16 cellular contexts compared by ENCODE assay signal in genomic region chr7:80680159-80680903, GRCh38. TPM values are rescaled to one million over a fixed set of nuclear protein-coding genes. Genes with fewer than 3 reads are reported as not detected.
DNase-seq lines count a peak whose midpoint lies in the region; ATAC-seq, FAIRE-seq and TF ChIP-seq lines count a peak whose summit lies in the region.
"Had no signal": no experiment of that assay in that cellular context is flagged by ENCODE, and none has a peak within 500 bp of the region (broad histone marks: within the 10 kb centered on the region; RNA-seq: fewer than 3 reads in every experiment).

No MANE protein-coding gene starts in this region.

- H3K4me2 ChIP-seq in OCI-LY3 (ENCODE audit: low read length), result peak overlapping the region; percentile 81
- no peak overlapping the region for H3K4me2 ChIP-seq in smooth muscle cell

- peaks cover 28% of the 10 kb centered on the region for H3K4me1 ChIP-seq in OCI-LY3 (ENCODE audit: low read length)
- H3K4me1 ChIP-seq in heart left ventricle, result peaks cover 0 to 29% (median 10%) of the 10 kb centered on the region in 12 donors
- no peaks in the 10 kb centered on the region for H3K4me1 ChIP-seq in smooth muscle cell (ENCODE audit: low read depth)
- H3K4me1 ChIP-seq in small intestine (ENCODE audit: control insufficient read depth in 2 of 2, insufficient read depth in 1 of 2, low read depth in 1 of 2, low read length in 1 of 2), result peaks cover 0 to 4% of the 10 kb centered on the region in 2 donors
- H3K4me1 ChIP-seq: tibial artery had no signal

- H3K27ac ChIP-seq in OCI-LY3 (ENCODE audit: low read length) (no peak overlapping the region), heart left ventricle (peak overlapping the region in 11 of 12 donors; percentile 11 to 67 (median 45)), smooth muscle cell (ENCODE audit: low read depth) (no peak overlapping the region), small intestine (ENCODE audit: low read depth in 1 of 2, low read length in 1 of 2) (peak overlapping the region in 1 of 2 donors; percentile 8)
- H3K27ac ChIP-seq: SK-N-MC, tibial artery had no signal

- H3F3A ChIP-seq in smooth muscle cell (ENCODE audit: low read depth), result no peaks in the 10 kb centered on the region

- FAIRE-seq in small intestine (lab: Jason Lieb, UNC) (no peak), frontal cortex (lab: Jason Lieb, UNC) (no peak)

- 49 to 58% (median 51%) methylated on average over 9 of the region's 9 CpGs for WGBS in heart left ventricle, 4 donors
- WGBS in smooth muscle cell (ENCODE audit: low lambda C conversion rate), result 91% methylated on average over 9 of the region's 9 CpGs
- 67 to 77% (median 71%) methylated on average over 9 of the region's 9 CpGs for WGBS in small intestine, 3 donors

- H3K36me3 ChIP-seq in OCI-LY3 (replicated peaks; ENCODE audit: low read depth, low read length) (no peaks in the 10 kb centered on the region), heart left ventricle (peaks cover 0 to 36% (median 24%) of the 10 kb centered on the region in 9 donors), smooth muscle cell (ENCODE audit: low read depth) (no peaks in the 10 kb centered on the region), small intestine (ENCODE audit: control insufficient read depth in 2 of 2, insufficient read depth in 2 of 2, low read length in 2 of 2) (no peaks in the 10 kb centered on the region)
- H3K36me3 ChIP-seq: tibial artery had no signal

- peak overlapping the region; percentile 56 for H3K4me3 ChIP-seq in OCI-LY3 (ENCODE audit: low read length)
- no peak overlapping the region for H3K4me3 ChIP-seq in heart left ventricle
- no peak overlapping the region for H3K4me3 ChIP-seq in smooth muscle cell
- no peak overlapping the region for H3K4me3 ChIP-seq in small intestine (ENCODE audit: low read depth in 1 of 2, low read length in 2 of 2)
- H3K4me3 ChIP-seq: SK-N-MC, tibial artery had no signal

- no peaks in the 10 kb centered on the region for H4K20me1 ChIP-seq in OCI-LY3 (ENCODE audit: insufficient read depth, low read length)
- H4K20me1 ChIP-seq in smooth muscle cell (ENCODE audit: low read depth), result no peaks in the 10 kb centered on the region

- DNase-seq in heart left ventricle, result peak in 2 of 5 donors; percentile 20 to 32
- no peak for DNase-seq in smooth muscle cell (lab: John Stamatoyannopoulos, UW; ENCODE audit: unreplicated experiment)
- no peak for DNase-seq in small intestine
- no peak for DNase-seq in activated T-cell treated with anti-CD3 and anti-CD28 coated beads, Interleukin-2, amount 50 U/mL, for 1 hour
- no peak for DNase-seq in stimulated activated naive CD4-positive, alpha-beta T cell treated with Interleukin-2 at 50 U/mL for 16 hours (lab: John Stamatoyannopoulos, UW)
- no peak for DNase-seq in frontal cortex (ENCODE audit: low spot score in 2 of 2)
- DNase-seq: central memory CD4-positive, alpha-beta T cell; effector memory CD4-positive, alpha-beta T cell; hypothalamus; NCI-H2227 treated with DMSO at 0.1 percent for 48 hours; nucleus accumbens; tibial artery had no signal

- TF ChIP-seq CTCF in OCI-LY3 (IDR thresholded peaks at IDR 0.05; ENCODE audit: low read depth, low read length) (no peak), heart left ventricle (IDR thresholded peaks at IDR 0.05) (no peak), smooth muscle cell (IDR thresholded peaks at IDR 0.05; ENCODE audit: borderline replicate concordance, insufficient read depth, poor library complexity, severe bottlenecking) (no peak)

- H3K9ac ChIP-seq in OCI-LY3 (ENCODE audit: low read length) (no peak overlapping the region; the same call in 1 of the 2 replicates), smooth muscle cell (ENCODE audit: low read depth) (no peak overlapping the region)

- intact Hi-C loops in heart left ventricle (cut with DNase I), result loop anchor here in 5 of 10 donors (2.0 to 5.0 kb wide), 2 partner anchors 252 to 253 kb away; no protein-coding TSS in a partner anchor

- ATAC-seq in HG03432 (IDR thresholded peaks at IDR 0.05; ENCODE audit: unreplicated experiment) (peak; percentile 45), heart left ventricle (peak; percentile 78 to 89 (median 86))

- H2AFZ ChIP-seq in OCI-LY3 (ENCODE audit: low read depth, low read length), result peak overlapping the region; percentile 36; the same call in 1 of the 2 replicates
- peak overlapping the region; percentile 24 for H2AFZ ChIP-seq in smooth muscle cell (ENCODE audit: low read depth)

- H3K9me3 ChIP-seq in OCI-LY3 (ENCODE audit: insufficient read depth, low read length) (no peaks in the 10 kb centered on the region), heart left ventricle (peaks cover 0 to 11% (median 0%) of the 10 kb centered on the region in 12 donors), smooth muscle cell (replicated peaks; ENCODE audit: low read depth) (no peaks in the 10 kb centered on the region), small intestine (ENCODE audit: control insufficient read depth, low read depth) (no peaks in the 10 kb centered on the region)
- H3K9me3 ChIP-seq: tibial artery had no signal

- H3K27me3 ChIP-seq in OCI-LY3 (ENCODE audit: low read depth, low read length), result no peaks in the 10 kb centered on the region
- no peaks in the 10 kb centered on the region for H3K27me3 ChIP-seq in heart left ventricle
- no peaks in the 10 kb centered on the region for H3K27me3 ChIP-seq in smooth muscle cell (ENCODE audit: low read depth)
- no peaks in the 10 kb centered on the region for H3K27me3 ChIP-seq in small intestine (ENCODE audit: control insufficient read depth in 2 of 2, insufficient read depth in 2 of 2, low read length in 2 of 2)
- H3K27me3 ChIP-seq: tibial artery had no signal

- H3K79me2 ChIP-seq in OCI-LY3 (ENCODE audit: low read length) (no peaks in the 10 kb centered on the region), smooth muscle cell (ENCODE audit: low read depth) (no peaks in the 10 kb centered on the region)

- TF ChIP-seq POLR2A in heart left ventricle (IDR thresholded peaks at IDR 0.05), result peak in 1 of 2 donors; percentile 23

RNA-seq across cellular contexts. Expression of gene CD36, which starts 41.9 kb away (rescaled TPM):
- total RNA-seq in heart left ventricle (1,000 to 10,000 TPM in 7 of 9 donors, 100 to 1,000 TPM in 2; 891 to 1,960 (median 1,108) TPM), smooth muscle cell (1.7 and 2.8 TPM in 2 replicates), frontal cortex (22.0 TPM)
- polyA plus RNA-seq in heart left ventricle (100 to 1,000 TPM; 289 to 529 TPM), smooth muscle cell (0.44 and 0.64 TPM in 2 replicates), small intestine (10 to 100 TPM; 27.3 to 55.4 (median 44.7) TPM)
- total RNA-seq: kidney epithelial cell had no signal

Comparison
In these comparisons a context has a peak if more than half of its experiments do, and no peak if none do; other contexts are left out.
1. H3K27ac ChIP-seq: peak in heart left ventricle (11 of 12); none in OCI-LY3 (single experiment) and smooth muscle cell (single experiment).
2. RNA of gene CD36, which starts 41.9 kb away (total RNA-seq): 891 to 1,960 TPM in heart left ventricle; 22.0 TPM in frontal cortex (single experiment) and 1.7 to 2.8 TPM in smooth muscle cell; every median in the first group is over 10 times any median in the second.